8 cellular contexts compared by ENCODE assay signal in the genomic region with DNA sequence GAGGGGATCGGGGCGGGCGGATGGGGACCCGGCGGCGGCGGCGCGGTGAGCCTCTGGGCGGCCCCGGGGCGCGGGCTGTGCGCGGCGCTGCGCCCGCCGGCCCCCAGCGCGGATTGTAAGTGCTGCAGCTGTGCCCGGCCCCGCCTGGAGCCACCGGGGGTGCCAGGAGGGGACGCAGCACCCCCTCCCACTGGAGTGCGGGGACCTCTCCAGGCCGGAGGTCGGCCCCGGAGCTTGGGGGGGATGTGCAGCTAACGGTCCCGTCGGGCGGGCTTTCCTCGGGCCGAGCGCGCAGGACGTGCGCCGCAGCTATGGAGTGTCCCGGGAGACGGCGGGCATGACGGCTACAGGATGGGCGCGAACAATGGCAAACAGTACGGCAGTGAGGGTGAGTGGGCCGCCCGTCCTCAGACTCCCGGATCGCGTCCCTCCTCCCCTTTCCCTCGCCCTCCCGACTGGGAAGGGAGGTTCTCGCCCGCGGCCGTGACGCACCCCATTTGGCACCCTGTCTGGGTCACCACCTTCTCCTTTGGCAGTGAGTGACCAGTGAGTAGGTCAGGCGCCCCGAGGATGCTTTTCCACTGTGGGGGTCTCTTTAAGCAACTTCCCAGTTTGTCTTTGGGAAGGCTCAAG. TPM values are rescaled to one million over a fixed set of nuclear protein-coding genes. Genes with fewer than 3 reads are reported as not detected.
DNase-seq lines count a peak whose midpoint lies in the region; ATAC-seq and TF ChIP-seq lines count a peak whose summit lies in the region.

No MANE protein-coding gene starts in this region.

- H3K27ac Mint-ChIP-seq in glutamatergic neuron (ENCODE audit: unreplicated experiment) = peak overlapping the region; percentile 90

- H3K9me3 ChIP-seq in SJSA1 (replicated peaks) (no peaks in the 10 kb centered on the region), osteoblast (ENCODE audit: low read depth, low read length) (no peaks in the 10 kb centered on the region), OCI-LY7 (ENCODE audit: low read length) (no peaks in the 10 kb centered on the region)

- peaks cover 6% of the 10 kb centered on the region for H3K9me3 Mint-ChIP-seq in glutamatergic neuron (ENCODE audit: unreplicated experiment)

- peaks cover 6% of the 10 kb centered on the region for H3K27me3 Mint-ChIP-seq in glutamatergic neuron (ENCODE audit: unreplicated experiment)

- TF ChIP-seq CTCF in glutamatergic neuron (IDR thresholded peaks at IDR 0.05; ENCODE audit: partially characterized antibody, unreplicated experiment) (peak; percentile 1), osteoblast (IDR thresholded peaks at IDR 0.05; ENCODE audit: extremely low read depth, low read depth, low read length) (no peak), OCI-LY7 (conservative IDR thresholded peaks at IDR 0.05; ENCODE audit: low read length) (no peak)

- CTCF ChIA-PET in OCI-LY7 (lab: Charles Lee; ENCODE audit: unreplicated experiment) = no interaction called here

- H4K20me1 ChIP-seq in osteoblast (ENCODE audit: insufficient read depth, low read length) (no peaks in the 10 kb centered on the region), OCI-LY7 (ENCODE audit: insufficient read depth, low read length) (no peaks in the 10 kb centered on the region)

- peaks cover 38% of the 10 kb centered on the region for H3K36me3 ChIP-seq in SJSA1
- no peaks in the 10 kb centered on the region for H3K36me3 ChIP-seq in osteoblast (ENCODE audit: insufficient read depth, low read length)
- no peaks in the 10 kb centered on the region for H3K36me3 ChIP-seq in OCI-LY7 (ENCODE audit: insufficient read depth, low read length)

- peak; percentile 25 for ATAC-seq in GM18519 (IDR thresholded peaks at IDR 0.05; ENCODE audit: low FRiP score, unreplicated experiment)
- no peak for ATAC-seq in HG03571 (IDR thresholded peaks at IDR 0.05; ENCODE audit: unreplicated experiment)

- H3K4me1 ChIP-seq in SJSA1 (replicated peaks) = peaks cover 37% of the 10 kb centered on the region
- H3K4me1 ChIP-seq in osteoblast (ENCODE audit: insufficient read depth, low read length) = peaks cover 21% of the 10 kb centered on the region
- no peaks in the 10 kb centered on the region for H3K4me1 ChIP-seq in OCI-LY7 (ENCODE audit: insufficient read depth, low read length, poor library complexity, severe bottlenecking)

- H3K4me1 Mint-ChIP-seq in glutamatergic neuron (ENCODE audit: low read depth, unreplicated experiment) = peaks cover 29% of the 10 kb centered on the region

- no TSS peak for BruUV-seq in OCI-LY7 (replicated peaks; lab: Mats Ljungman, UMichigan)

- H3K4me3 Mint-ChIP-seq in glutamatergic neuron (ENCODE audit: unreplicated experiment) = peak overlapping the region; percentile 96

- peak overlapping the region; percentile 95 for H3K4me3 ChIP-seq in SJSA1
- peak overlapping the region; percentile 84 for H3K4me3 ChIP-seq in osteoblast (ENCODE audit: insufficient read depth, low read length)
- H3K4me3 ChIP-seq in OCI-LY7 (ENCODE audit: low read depth, low read length, poor library complexity, severe bottlenecking) = no peak overlapping the region

- peaks cover 33% of the 10 kb centered on the region for H3K79me2 ChIP-seq in osteoblast (ENCODE audit: insufficient read depth, low read length)
- H3K79me2 ChIP-seq in OCI-LY7 (ENCODE audit: insufficient read depth, low read depth, low read length) = no peaks in the 10 kb centered on the region

- POLR2A ChIA-PET in OCI-LY7 (lab: Charles Lee) = no interaction called here

- no peaks in the 10 kb centered on the region for H3K36me3 Mint-ChIP-seq in glutamatergic neuron (ENCODE audit: unreplicated experiment)

- H2AFZ ChIP-seq in osteoblast (ENCODE audit: low read length) (peak overlapping the region; percentile 88), OCI-LY7 (ENCODE audit: low read length) (no peak overlapping the region)

- no peaks in the 10 kb centered on the region for H3K9me2 ChIP-seq in OCI-LY7 (ENCODE audit: insufficient read depth, low read length)

- intact Hi-C loops in OCI-LY7 (cut with micrococcal nuclease; ENCODE audit: unreplicated experiment) = no loop called here

- DNase-seq in SJSA1 (ENCODE audit: low read depth in 1 of 2, low spot score in 2 of 2) (peak; percentile 64 to 67), glutamatergic neuron (peak; percentile 69), osteoblast (ENCODE audit: insufficient read length, low spot score, missing footprints) (peak; percentile 86), OCI-LY7 (ENCODE audit: low spot score) (no peak)
- DNase-seq in activated effector memory CD4-positive, alpha-beta T cell treated with Interleukin-2 at 50 U/mL for 16 hours = no peak
- no peak for DNase-seq in stimulated activated CD4-positive, alpha-beta T cell treated with anti-CD3 and anti-CD28 coated beads, Interleukin-4, amount 100 ng/mL, for 1 hour

- H3K27ac ChIP-seq in SJSA1 = peak overlapping the region; percentile 69
- peak overlapping the region; percentile 85 for H3K27ac ChIP-seq in osteoblast (ENCODE audit: low read depth, low read length)
- no peak overlapping the region for H3K27ac ChIP-seq in OCI-LY7 (ENCODE audit: low read depth, low read length, poor library complexity, severe bottlenecking)

- H3K27me3 ChIP-seq in SJSA1 (replicated peaks) (no peaks in the 10 kb centered on the region), osteoblast (ENCODE audit: insufficient read depth, low read length) (peaks cover 7% of the 10 kb centered on the region)

- H3K4me2 ChIP-seq in osteoblast (ENCODE audit: insufficient read depth, low read length) = peak overlapping the region; percentile 97
- no peak overlapping the region for H3K4me2 ChIP-seq in OCI-LY7 (ENCODE audit: low read length)

RNA-seq across cellular contexts. Expression of a gene that starts 0.5 kb away (rescaled TPM):
- total RNA-seq in SJSA1 (2014; rRNA removed; shearing (Covaris generic)) = 10.4 and 14.6 TPM in 2 replicates
- total RNA-seq in glutamatergic neuron (ENCODE audit: unreplicated experiment) (25.3 TPM), osteoblast (13.4 and 14.4 TPM in 2 replicates), OCI-LY7 (2022) (not detected in 2 replicates)
- total RNA-seq in OCI-LY7 (2014; rRNA removed; shearing (Covaris generic)) = not detected in 2 replicates

Comparison
In these comparisons a context has a peak if more than half of its experiments do, and no peak if none do; other contexts are left out.
1. DNase-seq: peak in SJSA1 (2 of 2), glutamatergic neuron (single experiment) and osteoblast (single experiment); none in OCI-LY7 (single experiment), activated effector memory CD4-positive, alpha-beta T cell treated with Interleukin-2 at 50 U/mL for 16 hours (single experiment) and stimulated activated CD4-positive, alpha-beta T cell treated with anti-CD3 and anti-CD28 coated beads, Interleukin-4, amount 100 ng/mL, for 1 hour (single experiment).
2. RNA of a gene that starts 0.5 kb away (total RNA-seq): 25.3 TPM in glutamatergic neuron (single experiment), 10.4 to 14.6 TPM in SJSA1 and 13.4 to 14.4 TPM in osteoblast; not detected in OCI-LY7; every median in the first group is over 10 times any median in the second.